26 cellular contexts compared by ENCODE assay signal in the genomic region with DNA sequence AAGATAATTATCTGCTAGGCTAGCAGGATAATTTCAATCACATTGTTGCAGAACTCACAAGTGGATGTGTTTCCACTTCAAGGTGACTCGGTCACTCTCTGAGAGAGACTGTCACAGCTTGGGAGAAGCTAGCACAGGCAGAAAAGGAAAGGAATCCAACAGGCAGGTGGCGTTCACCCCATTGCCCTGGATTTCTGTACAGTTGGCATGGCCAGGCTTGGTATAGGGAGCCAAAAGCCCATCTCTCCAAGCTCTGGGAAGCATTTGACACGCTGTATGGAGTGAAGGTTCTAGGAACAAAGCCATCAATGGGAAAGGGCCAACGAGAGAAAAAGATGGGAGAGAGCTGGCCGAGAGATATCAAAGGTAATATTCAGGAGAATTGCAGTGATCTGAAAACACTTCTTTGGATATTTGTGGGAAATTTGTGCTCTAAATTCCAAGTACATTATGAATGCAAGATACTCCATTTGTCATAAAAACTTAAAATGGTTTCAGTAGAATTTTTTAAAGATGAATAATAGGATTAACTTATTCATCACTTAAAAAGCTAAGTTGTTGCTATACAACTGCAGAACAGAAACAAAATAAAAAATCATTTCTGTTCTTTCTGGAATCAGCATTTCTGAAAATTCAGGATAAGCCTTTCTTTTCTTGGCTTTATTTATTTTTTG.
DNase-seq lines count a peak whose midpoint lies in the region; TF ChIP-seq lines count a peak whose summit lies in the region.
"Had no signal": no experiment of that assay in that cellular context is flagged by ENCODE, and none has a peak within 500 bp of the region (broad histone marks: within the 10 kb centered on the region; RNA-seq: fewer than 3 reads in every experiment).

No MANE protein-coding gene starts in this region.

- H3K27me3 ChIP-seq in fibroblast of lung (ENCODE audit: control insufficient read depth, insufficient read depth, low read length), result no peaks in the 10 kb centered on the region

- no peaks in the 10 kb centered on the region for H3K9me3 ChIP-seq in fibroblast of lung (ENCODE audit: control insufficient read depth, insufficient read depth, low read depth, low read length)
- H3K9me3 ChIP-seq: lower lobe of right lung had no signal

- DNase-seq in AG08395 (ENCODE audit: low spot score) (peak; percentile 20), ELR (ENCODE audit: low read depth) (peak; percentile 37), NCI-H2227 (lab: John Stamatoyannopoulos, UW; ENCODE audit: unreplicated experiment) (peak; percentile 43), fibroblast of lung (ENCODE audit: low read depth in 2 of 2) (peak in 1 of 2 donors; percentile 8), NCI-H82 treated with DMSO at 0.1 percent for 48 hours (lab: John Stamatoyannopoulos, UW; ENCODE audit: unreplicated experiment) (no peak), HuH-7.5 (ENCODE audit: low spot score) (no peak)
- no peak for DNase-seq in activated effector memory CD4-positive, alpha-beta T cell treated with anti-CD3 and anti-CD28 coated beads, Interleukin-2, amount 50 U/mL, for 16 hours
- DNase-seq in activated CD4-positive, alpha-beta T cell treated with anti-CD3 and anti-CD28 coated beads for 4 hours, result no peak
- DNase-seq: ACHN; activated CD4-positive, alpha-beta T cell treated with anti-CD3 and anti-CD28 coated beads, Interleukin-2, amount 10 ng/mL, durations not matched to agents 24 days and 14 days; activated naive CD4-positive, alpha-beta T cell; activated T-cell treated with anti-CD3 and anti-CD28 coated beads, Interleukin-2, amount 50 U/mL, for 24 hours; Calu3; DND-41; islet precursor cell; lower lobe of right lung; natural killer cell; NCI-H1092; NCI-H187 treated with DMSO at 0.1 percent for 48 hours; NCI-H82; SHP77; stimulated activated CD4-positive, alpha-beta T cell treated with anti-CD3 and anti-CD28 coated beads, Interleukin-12 subunit alpha, Interleukin-12 subunit beta, amount 100 ng/mL, for 4 hours; stimulated activated CD4-positive, alpha-beta T cell treated with anti-CD3 and anti-CD28 coated beads, Interleukin-4, amount 100 ng/mL, for 1 hour; trophoblast cell; WERI-Rb-1 had no signal

- H3K4me2 ChIP-seq in fibroblast of lung (ENCODE audit: extremely low read depth, insufficient read depth, low read length), result no peak overlapping the region

- H3K27ac ChIP-seq in fibroblast of lung (ENCODE audit: insufficient read depth, low read length), result no peak overlapping the region
- H3K27ac ChIP-seq: C4-2B, lower lobe of right lung, WERI-Rb-1 had no signal

- peak overlapping the region; percentile 32 for H2AFZ ChIP-seq in fibroblast of lung (ENCODE audit: low read length)

- no peaks in the 10 kb centered on the region for H3K79me2 ChIP-seq in fibroblast of lung (ENCODE audit: control insufficient read depth, insufficient read depth, low read length)

- H3K36me3 ChIP-seq in fibroblast of lung (ENCODE audit: control insufficient read depth, insufficient read depth, low read length), result no peaks in the 10 kb centered on the region
- H3K36me3 ChIP-seq: lower lobe of right lung, WERI-Rb-1 had no signal

- peaks cover 4% of the 10 kb centered on the region for H3K4me1 ChIP-seq in fibroblast of lung (ENCODE audit: control insufficient read depth, extremely low read depth, insufficient read depth, low read length)
- H3K4me1 ChIP-seq: lower lobe of right lung had no signal

- H3K9ac ChIP-seq in fibroblast of lung (ENCODE audit: insufficient read depth, low read length), result no peak overlapping the region

- no peak overlapping the region for H3K4me3 ChIP-seq in fibroblast of lung (replicated peaks in 1 of 4; ENCODE audit: control extremely low read depth in 1 of 4, insufficient read depth in 1 of 4, low read depth in 3 of 4, low read length in 4 of 4)
- H3K4me3 ChIP-seq: lower lobe of right lung had no signal

- no peak for TF ChIP-seq CTCF in fibroblast of lung (conservative IDR thresholded peaks at IDR 0.05 in 1 of 2, IDR thresholded peaks at IDR 0.05 in 1 of 2; ENCODE audit: low read depth in 1 of 2, low read length in 2 of 2)

- no peaks in the 10 kb centered on the region for H4K20me1 ChIP-seq in fibroblast of lung (ENCODE audit: control insufficient read depth, extremely low read depth, insufficient read depth, low read length)

Comparison
In these comparisons a context has a peak if more than half of its experiments do, and no peak if none do; other contexts are left out.
1. DNase-seq: peak in AG08395 (single experiment), ELR (single experiment) and NCI-H2227 (single experiment); none in NCI-H82 treated with DMSO at 0.1 percent for 48 hours (single experiment), HuH-7.5 (single experiment), activated effector memory CD4-positive, alpha-beta T cell treated with anti-CD3 and anti-CD28 coated beads, Interleukin-2, amount 50 U/mL, for 16 hours (single experiment) and activated CD4-positive, alpha-beta T cell treated with anti-CD3 and anti-CD28 coated beads for 4 hours (0 of 2).